1 cellular context compared by ENCODE assay signal in genomic region chr5:40681351-40682311, GRCh38.
TF ChIP-seq lines count a peak whose summit lies in the region.

No MANE protein-coding gene starts in this region.

TF ChIP-seq in endothelial cell of umbilical vein, 7 proteins besides CTCF, POLR2A, EP300 and RAD21 (continued from another document):
- TF ChIP-seq JUN (IDR thresholded peaks at IDR 0.05; ENCODE audit: borderline replicate concordance, insufficient read depth, insufficient read length, low read depth) (no peak), FOS (IDR thresholded peaks at IDR 0.05; ENCODE audit: borderline replicate concordance, insufficient read depth, low read length) (no peak), POLR2AphosphoS5 (IDR thresholded peaks at IDR 0.05; ENCODE audit: insufficient read depth, low read depth, low read length) (no peak), EZH2 (IDR thresholded peaks at IDR 0.05; ENCODE audit: borderline replicate concordance, low read depth, low read length, severe bottlenecking) (no peak)
